In the genomic region with DNA sequence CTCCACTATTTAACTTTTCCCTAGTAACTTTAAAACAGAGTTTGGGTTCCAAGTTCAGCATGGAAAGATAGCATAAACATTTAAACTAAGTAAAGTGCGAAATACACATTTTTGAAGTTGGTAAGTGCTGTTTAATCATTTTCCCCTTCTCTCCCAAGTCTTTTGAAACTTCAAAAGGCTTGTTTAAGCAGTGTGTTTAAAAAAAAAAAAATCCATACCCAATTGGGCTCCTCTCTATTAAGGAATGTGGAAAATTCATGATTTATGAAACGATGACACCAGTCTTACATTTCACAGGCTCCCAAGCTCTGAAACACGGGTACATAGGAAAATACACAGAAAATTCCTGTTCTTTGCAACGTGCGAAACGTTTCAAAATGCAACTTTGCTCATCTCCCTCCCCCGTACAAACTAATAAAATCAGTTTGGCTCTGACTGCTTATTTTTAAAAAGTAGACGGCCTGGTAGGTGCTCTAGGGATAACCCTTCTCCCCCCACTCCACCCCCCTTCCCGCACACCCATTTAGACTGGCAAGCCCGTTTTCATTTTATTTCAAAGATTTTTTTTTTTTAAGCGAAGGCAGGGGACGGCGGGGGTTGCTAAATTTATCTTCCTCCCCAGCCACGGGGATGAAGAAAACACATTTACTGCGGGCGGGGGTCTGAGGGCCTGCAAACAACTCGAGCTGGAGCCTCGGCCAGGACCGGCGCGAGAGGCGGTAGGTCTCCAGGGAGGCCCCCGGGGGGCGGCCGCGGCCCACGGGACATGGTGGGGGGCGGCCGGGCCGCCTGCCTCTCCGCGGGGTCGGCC, we compare ENCODE assay signal across 8 cellular contexts. TPM values are rescaled to one million over a fixed set of nuclear protein-coding genes. Genes with fewer than 3 reads are reported as not detected.
DNase-seq lines count a peak whose midpoint lies in the region; ATAC-seq and TF ChIP-seq lines count a peak whose summit lies in the region.

No MANE protein-coding gene starts in this region.

- TF ChIP-seq CTCF in hepatocyte (IDR thresholded peaks at IDR 0.05; ENCODE audit: poor library complexity) (no peak), gastrocnemius medialis (IDR thresholded peaks at IDR 0.05 in 4 of 5, conservative IDR thresholded peaks at IDR 0.05 in 1 of 5) (no peak)

- H3K4me2 ChIP-seq in hepatocyte = peak overlapping the region; percentile 85

- in situ Hi-C loops in gastrocnemius medialis (cut with MboI; ENCODE audit: low sequenced_read_pairs in 4 of 4) = no loop called here

- H3K27me3 ChIP-seq in hepatocyte (no peaks in the 10 kb centered on the region), gastrocnemius medialis (no peaks in the 10 kb centered on the region)

- peaks cover 33% of the 10 kb centered on the region for H3K79me2 ChIP-seq in hepatocyte

- H2AFZ ChIP-seq in hepatocyte = peak overlapping the region; percentile 70

- no peaks in the 10 kb centered on the region for H3K36me3 ChIP-seq in hepatocyte (replicated peaks; ENCODE audit: insufficient read depth, low read depth)
- H3K36me3 ChIP-seq in gastrocnemius medialis = no peaks in the 10 kb centered on the region

- no peak for ATAC-seq in activated CD4-positive, alpha-beta T cell treated with anti-CD3 and anti-CD28 coated beads for 36 hours
- ATAC-seq in gastrocnemius medialis = peak; percentile 5 to 6

- peaks cover 60% of the 10 kb centered on the region for H3K4me1 ChIP-seq in hepatocyte (ENCODE audit: insufficient read depth)
- H3K4me1 ChIP-seq in gastrocnemius medialis = peaks cover 42 to 51% of the 10 kb centered on the region in 2 donors

- H3K4me3 Mint-ChIP-seq in activated CD4-positive, alpha-beta T cell treated with anti-CD3 and anti-CD28 coated beads for 36 hours = peak overlapping the region; percentile 72
- H3K4me3 Mint-ChIP-seq in activated naive CD4-positive, alpha-beta T cell treated with anti-CD3 and anti-CD28 coated beads, Interleukin-2, amount 50 U/mL, for 24 hours = peak overlapping the region; percentile 81

- no peaks in the 10 kb centered on the region for H3K27me3 Mint-ChIP-seq in activated CD4-positive, alpha-beta T cell treated with anti-CD3 and anti-CD28 coated beads for 36 hours
- no peaks in the 10 kb centered on the region for H3K27me3 Mint-ChIP-seq in activated naive CD4-positive, alpha-beta T cell treated with anti-CD3 and anti-CD28 coated beads, Interleukin-2, amount 50 U/mL, for 24 hours

- intact Hi-C loops in activated CD4-positive, alpha-beta T cell treated with anti-CD3 and anti-CD28 coated beads for 36 hours (cut with DNase I, micrococcal nuclease) = no loop called here
- intact Hi-C loops in gastrocnemius medialis (cut with DNase I; ENCODE audit: low total_unique reads) = no loop called here

- H3K27ac ChIP-seq in hepatocyte = peak overlapping the region; percentile 100
- H3K27ac ChIP-seq in gastrocnemius medialis = peak overlapping the region; percentile 93 to 99 (median 95)

- H3K9me3 ChIP-seq in hepatocyte (ENCODE audit: low read depth) (no peaks in the 10 kb centered on the region), gastrocnemius medialis (no peaks in the 10 kb centered on the region)

- no peak for TF ChIP-seq POLR2A in gastrocnemius medialis (IDR thresholded peaks at IDR 0.05)

- peak overlapping the region; percentile 57 for H3K4me3 ChIP-seq in Jurkat, Clone E6-1 (ENCODE audit: low read length)
- H3K4me3 ChIP-seq in hepatocyte (peak overlapping the region; percentile 45), gastrocnemius medialis (peak overlapping the region; percentile 58 to 85 (median 70))

- no peaks in the 10 kb centered on the region for H3K9me2 ChIP-seq in hepatocyte (replicated peaks; ENCODE audit: insufficient read depth)

- H3K36me3 Mint-ChIP-seq in activated CD4-positive, alpha-beta T cell treated with anti-CD3 and anti-CD28 coated beads for 36 hours (ENCODE audit: low read depth) = peaks cover 26% of the 10 kb centered on the region
- H3K36me3 Mint-ChIP-seq in activated naive CD4-positive, alpha-beta T cell treated with anti-CD3 and anti-CD28 coated beads, Interleukin-2, amount 50 U/mL, for 24 hours = peaks cover 13% of the 10 kb centered on the region

- POLR2A ChIA-PET in activated CD4-positive, alpha-beta T cell treated with anti-CD3 and anti-CD28 coated beads for 36 hours (lab: Charles Lee) = interaction anchor here (0.6 kb wide), 2 partner anchors 93 to 192 kb away, joined by 4 to 6 read pairs; no protein-coding TSS in a partner anchor

- DNase-seq in activated CD4-positive, alpha-beta T cell treated with anti-CD3 and anti-CD28 coated beads for 36 hours = no peak
- DNase-seq in activated CD4-positive, alpha-beta T cell treated with anti-CD3 and anti-CD28 coated beads for 4 hours = no peak
- DNase-seq in Jurkat, Clone E6-1 (ENCODE audit: low read depth, low spot score) = no peak
- DNase-seq in hepatocyte (ENCODE audit: low spot score) (peak; percentile 50), gastrocnemius medialis (no peak), AML-193 (lab: John Stamatoyannopoulos, UW) (no peak), ureter (ENCODE audit: low spot score) (no peak)

- CTCF ChIA-PET in activated CD4-positive, alpha-beta T cell treated with anti-CD3 and anti-CD28 coated beads for 36 hours (lab: Charles Lee) = no interaction called here

- peaks cover 52% of the 10 kb centered on the region for H3K4me1 Mint-ChIP-seq in activated CD4-positive, alpha-beta T cell treated with anti-CD3 and anti-CD28 coated beads for 36 hours
- H3K4me1 Mint-ChIP-seq in activated naive CD4-positive, alpha-beta T cell treated with anti-CD3 and anti-CD28 coated beads, Interleukin-2, amount 50 U/mL, for 24 hours = peaks cover 59% of the 10 kb centered on the region

- peaks cover 33% of the 10 kb centered on the region for H4K20me1 ChIP-seq in hepatocyte (ENCODE audit: insufficient read depth, poor library complexity, severe bottlenecking)

- H3K27ac Mint-ChIP-seq in activated CD4-positive, alpha-beta T cell treated with anti-CD3 and anti-CD28 coated beads for 36 hours = peak overlapping the region; percentile 92
- peak overlapping the region; percentile 94 for H3K27ac Mint-ChIP-seq in activated naive CD4-positive, alpha-beta T cell treated with anti-CD3 and anti-CD28 coated beads, Interleukin-2, amount 50 U/mL, for 24 hours

- WGBS in hepatocyte (ENCODE audit: low lambda C conversion rate, missing lambda C conversion rate) = 5% methylated on average over 22 of the region's 33 CpGs

- no peaks in the 10 kb centered on the region for H3K9me3 Mint-ChIP-seq in activated CD4-positive, alpha-beta T cell treated with anti-CD3 and anti-CD28 coated beads for 36 hours (ENCODE audit: low read depth)
- H3K9me3 Mint-ChIP-seq in activated naive CD4-positive, alpha-beta T cell treated with anti-CD3 and anti-CD28 coated beads, Interleukin-2, amount 50 U/mL, for 24 hours = no peaks in the 10 kb centered on the region

RNA-seq across cellular contexts. Expression of a gene that starts 0.8 kb away (rescaled TPM):
- 10 to 100 TPM; 34.0 to 37.9 TPM for total RNA-seq in activated CD4-positive, alpha-beta T cell treated with anti-CD3 and anti-CD28 coated beads for 36 hours
- 6.0 TPM for polyA plus RNA-seq in Jurkat, Clone E6-1 (2012; ENCODE audit: insufficient read depth, insufficient read length)
- 71.7 and 74.0 TPM in 2 replicates for total RNA-seq in hepatocyte
- polyA plus RNA-seq in hepatocyte = 28.4 and 31.5 TPM in 2 replicates
- total RNA-seq in gastrocnemius medialis = 10 to 100 TPM; 42.9 to 63.3 (median 57.3) TPM
- total RNA-seq in ureter = 75.0 TPM
